Comparison of ENCODE assay signal across 16 cellular contexts in the genomic region with DNA sequence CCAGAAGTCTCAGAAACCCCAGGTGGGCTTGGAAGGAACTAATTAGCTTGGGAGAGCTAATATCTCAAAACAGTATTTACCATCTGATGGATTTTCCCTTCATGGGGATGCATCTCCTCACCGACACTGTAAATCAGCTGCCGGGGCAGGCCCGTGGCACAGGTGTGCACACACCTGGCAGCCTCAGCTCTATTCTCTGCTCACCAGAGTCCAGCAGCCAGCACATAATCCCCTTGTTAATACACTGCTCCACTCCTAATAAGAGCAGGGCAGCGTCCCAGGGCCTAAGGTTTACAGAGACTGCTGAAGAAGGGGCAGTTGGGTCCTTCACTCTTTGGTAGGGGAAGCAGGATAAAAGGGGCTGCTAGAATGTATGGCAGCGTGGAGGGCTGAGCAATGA.
A peak's percentile ranks its signal among the peaks of the same experiment; 100 is the strongest.
DNase-seq lines count a peak whose midpoint lies in the region; ATAC-seq, FAIRE-seq and TF ChIP-seq lines count a peak whose summit lies in the region.
"Had no signal": no experiment of that assay in that cellular context is flagged by ENCODE, and none has a peak within 500 bp of the region (broad histone marks: within the 10 kb centered on the region; RNA-seq: fewer than 3 reads in every experiment).

No MANE protein-coding gene starts in this region.

- no peak overlapping the region for H3K4me3 ChIP-seq in right atrium auricular region
- H3K4me3 ChIP-seq: ovary, stomach had no signal

- no peaks in the 10 kb centered on the region for H3K27me3 ChIP-seq in right atrium auricular region
- H3K27me3 ChIP-seq: ovary, stomach had no signal

- no peak for TF ChIP-seq CTCF in right atrium auricular region (IDR thresholded peaks at IDR 0.05)

- intact Hi-C loops in cardiac septum (cut with DNase I), result no loop called here

- H3K4me3 Mint-ChIP-seq in activated naive CD8-positive, alpha-beta T cell treated with anti-CD3 and anti-CD28 coated beads, Interleukin-2, amount 50 U/mL, for 24 hours, result no peak overlapping the region
- H3K4me3 Mint-ChIP-seq in stimulated activated memory B cell treated with anti-CD40 and anti-IgM and Interleukin-4, amounts not matched to agents 10 μg/mL and 1 μg/mL and 100 μg/mL, for 72 hours, result no peak overlapping the region

- no peaks in the 10 kb centered on the region for H3K36me3 ChIP-seq in right atrium auricular region
- H3K36me3 ChIP-seq: ovary, stomach had no signal

- ATAC-seq in activated naive CD8-positive, alpha-beta T cell treated with anti-CD3 and anti-CD28 coated beads, Interleukin-2, amount 50 U/mL, for 24 hours, result no peak
- no peak for ATAC-seq in stimulated activated memory B cell treated with anti-CD40 and anti-IgM and Interleukin-4, amounts not matched to agents 10 μg/mL and 1 μg/mL and 100 μg/mL, for 72 hours
- ATAC-seq in HG02885 (IDR thresholded peaks at IDR 0.05; ENCODE audit: poor library complexity, unreplicated experiment) (no peak), GM21381 (IDR thresholded peaks at IDR 0.05; ENCODE audit: unreplicated experiment) (no peak)

- H3K9me3 Mint-ChIP-seq in activated naive CD8-positive, alpha-beta T cell treated with anti-CD3 and anti-CD28 coated beads, Interleukin-2, amount 50 U/mL, for 24 hours, result no peaks in the 10 kb centered on the region
- H3K9me3 Mint-ChIP-seq in stimulated activated memory B cell treated with anti-CD40 and anti-IgM and Interleukin-4, amounts not matched to agents 10 μg/mL and 1 μg/mL and 100 μg/mL, for 72 hours, result no peaks in the 10 kb centered on the region

- no peak for FAIRE-seq in GM19239 (lab: Jason Lieb, UNC)
- FAIRE-seq: small intestine had no signal

- H3K4me1 ChIP-seq in right atrium auricular region, result peaks cover 0 to 40% of the 10 kb centered on the region in 2 donors

- H3K27ac Mint-ChIP-seq in activated naive CD8-positive, alpha-beta T cell treated with anti-CD3 and anti-CD28 coated beads, Interleukin-2, amount 50 U/mL, for 24 hours, result peak overlapping the region; percentile 48
- peak overlapping the region; percentile 99 for H3K27ac Mint-ChIP-seq in stimulated activated memory B cell treated with anti-CD40 and anti-IgM and Interleukin-4, amounts not matched to agents 10 μg/mL and 1 μg/mL and 100 μg/mL, for 72 hours

- H3K4me1 Mint-ChIP-seq in activated naive CD8-positive, alpha-beta T cell treated with anti-CD3 and anti-CD28 coated beads, Interleukin-2, amount 50 U/mL, for 24 hours, result peaks cover 68% of the 10 kb centered on the region
- H3K4me1 Mint-ChIP-seq in stimulated activated memory B cell treated with anti-CD40 and anti-IgM and Interleukin-4, amounts not matched to agents 10 μg/mL and 1 μg/mL and 100 μg/mL, for 72 hours, result peaks cover 62% of the 10 kb centered on the region

- DNase-seq in right atrium auricular region (ENCODE audit: low spot score) (peak; percentile 52), cardiac septum (ENCODE audit: low spot score) (no peak), NCI-H2171 treated with DMSO at 0.1 percent for 48 hours (lab: John Stamatoyannopoulos, UW) (peak; percentile 68), GM19239 (ENCODE audit: insufficient read length, low spot score) (no peak)
- no peak for DNase-seq in activated naive CD8-positive, alpha-beta T cell treated with anti-CD3 and anti-CD28 coated beads, Interleukin-2, amount 50 U/mL, for 24 hours
- DNase-seq: AML-193, hippocampal formation, NCI-H1694, ovary, small intestine, stomach, T-helper 9 cell had no signal

- no peak overlapping the region for H3K27ac ChIP-seq in right atrium auricular region
- H3K27ac ChIP-seq: HL-60, ovary, stomach had no signal

- H3K9me3 ChIP-seq in right atrium auricular region, result no peaks in the 10 kb centered on the region
- H3K9me3 ChIP-seq: ovary, stomach had no signal

- no peaks in the 10 kb centered on the region for H3K36me3 Mint-ChIP-seq in activated naive CD8-positive, alpha-beta T cell treated with anti-CD3 and anti-CD28 coated beads, Interleukin-2, amount 50 U/mL, for 24 hours (ENCODE audit: low read depth)
- H3K36me3 Mint-ChIP-seq in stimulated activated memory B cell treated with anti-CD40 and anti-IgM and Interleukin-4, amounts not matched to agents 10 μg/mL and 1 μg/mL and 100 μg/mL, for 72 hours, result no peaks in the 10 kb centered on the region

- H3K27me3 Mint-ChIP-seq in activated naive CD8-positive, alpha-beta T cell treated with anti-CD3 and anti-CD28 coated beads, Interleukin-2, amount 50 U/mL, for 24 hours, result no peaks in the 10 kb centered on the region
- H3K27me3 Mint-ChIP-seq in stimulated activated memory B cell treated with anti-CD40 and anti-IgM and Interleukin-4, amounts not matched to agents 10 μg/mL and 1 μg/mL and 100 μg/mL, for 72 hours, result no peaks in the 10 kb centered on the region

Comparison
In these comparisons a context has a peak if more than half of its experiments do, and no peak if none do; other contexts are left out.
1. DNase-seq: peak in right atrium auricular region (single experiment) and NCI-H2171 treated with DMSO at 0.1 percent for 48 hours (single experiment); none in cardiac septum (single experiment), activated naive CD8-positive, alpha-beta T cell treated with anti-CD3 and anti-CD28 coated beads, Interleukin-2, amount 50 U/mL, for 24 hours (single experiment) and GM19239 (single experiment).